In genomic region chr16:87564524-87564778, GRCh38 we compare ENCODE assay signal across 7 cellular contexts. TPM values are rescaled to one million over a fixed set of nuclear protein-coding genes. Genes with fewer than 3 reads are reported as not detected.
"Had no signal": no experiment of that assay in that cellular context is flagged by ENCODE, and none has a peak within 500 bp of the region (broad histone marks: within the 10 kb centered on the region; RNA-seq: fewer than 3 reads in every experiment).

No MANE protein-coding gene starts in this region.

- H3K4me3 ChIP-seq: GM23248 had no signal

- H3K27ac ChIP-seq: GM23248 had no signal

- H3K4me1 Mint-ChIP-seq: IgD-negative memory B cell had no signal

- DNase-seq: GM23248, GOT3, H7, HCEC 1CT, KBM-7 had no signal

- H3K27me3 Mint-ChIP-seq: IgD-negative memory B cell had no signal

- H2AFZ ChIP-seq: GM23248 had no signal

- H3K4me3 Mint-ChIP-seq: IgD-negative memory B cell had no signal

- H3K9ac ChIP-seq: GM23248 had no signal

RNA-seq across cellular contexts. Expression of gene JPH3, which starts 37.9 kb away (rescaled TPM):
- total RNA-seq: GM23248, HT-29 had no signal
- polyA plus RNA-seq: GM23248, IgD-negative memory B cell had no signal
